8 cellular contexts compared by ENCODE assay signal in the genomic region with DNA sequence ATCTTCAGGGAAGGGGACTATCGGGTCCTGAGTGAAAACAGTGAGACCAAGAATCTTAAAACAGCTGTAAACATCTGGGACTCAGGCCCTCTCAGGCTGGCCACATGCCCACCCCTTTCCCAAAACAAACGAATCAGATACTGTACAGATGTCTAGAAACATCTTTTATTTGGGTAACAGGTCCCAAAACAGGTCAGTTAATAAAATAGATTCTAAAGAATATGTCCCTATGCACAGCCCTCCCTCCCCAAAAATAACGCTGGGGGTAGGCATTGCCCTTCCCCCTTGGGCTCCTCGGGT. TPM values are rescaled to one million over a fixed set of nuclear protein-coding genes. Genes with fewer than 3 reads are reported as not detected.
DNase-seq lines count a peak whose midpoint lies in the region; ATAC-seq, FAIRE-seq and TF ChIP-seq lines count a peak whose summit lies in the region.

No MANE protein-coding gene starts in this region.

- TF ChIP-seq RAD21 in K562 (CRISPR knock-in tag; conservative IDR thresholded peaks at IDR 0.05 in 1 of 2, IDR thresholded peaks at IDR 0.05 in 1 of 2) = no peak

- POLR2A ChIA-PET in K562 (lab: Yijun Ruan, JAX) = interaction anchor here (0.6 to 4.9 kb wide), 9 partner anchors 8 to 657 kb away, joined by 3 to 39 read pairs (median 8); a partner anchor contains a TSS
- POLR2A ChIA-PET in HEK293T (lab: Yijun Ruan, JAX) = interaction anchor here (1.5 to 7.7 kb wide), 4 partner anchors 8 to 32 kb away, joined by 4 to 74 read pairs (median 25); a partner anchor contains a TSS

- peaks cover 25% of the 10 kb centered on the region for H3K36me3 Mint-ChIP-seq in stimulated activated naive CD8-positive, alpha-beta T cell treated with anti-CD3 and anti-CD28 coated beads, Interleukin-15, Interleukin-2, amounts not matched to agents 100 ng/mL and 50 ng/mL, for 24 hours (ENCODE audit: low read depth)

- peaks cover 77% of the 10 kb centered on the region for H3K4me1 Mint-ChIP-seq in stimulated activated naive CD8-positive, alpha-beta T cell treated with anti-CD3 and anti-CD28 coated beads, Interleukin-15, Interleukin-2, amounts not matched to agents 100 ng/mL and 50 ng/mL, for 24 hours (ENCODE audit: low read depth)

- peak overlapping the region; percentile 55 for H3K27ac ChIP-seq in K562 (ENCODE audit: extremely low read depth, low read depth, low read length)
- H3K27ac ChIP-seq in mucosa of rectum (ENCODE audit: low read depth in 2 of 2, low read length in 2 of 2) = peak overlapping the region; percentile 62 to 95

- no peaks in the 10 kb centered on the region for H3K27me3 ChIP-seq in K562 (ENCODE audit: control insufficient read depth in 2 of 2, insufficient read depth in 2 of 2, low read length in 2 of 2)
- H3K27me3 ChIP-seq in mucosa of rectum (ENCODE audit: control insufficient read depth in 2 of 2, insufficient read depth in 2 of 2, low read length in 2 of 2) = no peaks in the 10 kb centered on the region

- H3K27me3 Mint-ChIP-seq in stimulated activated naive CD8-positive, alpha-beta T cell treated with anti-CD3 and anti-CD28 coated beads, Interleukin-15, Interleukin-2, amounts not matched to agents 100 ng/mL and 50 ng/mL, for 24 hours = no peaks in the 10 kb centered on the region

- H3K4me2 ChIP-seq in K562 (ENCODE audit: insufficient read depth, low read length) = peak overlapping the region; percentile 82

- no peak for DNase-seq in stimulated activated naive CD8-positive, alpha-beta T cell treated with anti-CD3 and anti-CD28 coated beads, Interleukin-15, Interleukin-2, amounts not matched to agents 100 U/mL and 50 U/mL, for 24 hours
- DNase-seq in K562 (ENCODE audit: extremely low read depth in 1 of 4, low spot score in 3 of 4) (no peak), HEK293T (ENCODE audit: extremely low spot score) (no peak), dedifferentiated amniotic fluid mesenchymal stem cell (ENCODE audit: extremely low spot score) (no peak)
- no peak for DNase-seq in activated CD4-positive, CD25-positive, alpha-beta regulatory T cell (lab: John Stamatoyannopoulos, UW)

- no peak for TF ChIP-seq POLR2A in K562 (conservative IDR thresholded peaks at IDR 0.05)

- H3K4me3 ChIP-seq in K562 = peak overlapping the region; percentile 94
- H3K4me3 ChIP-seq in mucosa of rectum (ENCODE audit: low read length in 2 of 2) = peak overlapping the region; percentile 82 to 98

- H3K27ac Mint-ChIP-seq in stimulated activated naive CD8-positive, alpha-beta T cell treated with anti-CD3 and anti-CD28 coated beads, Interleukin-15, Interleukin-2, amounts not matched to agents 100 ng/mL and 50 ng/mL, for 24 hours = peak overlapping the region; percentile 92

- BruUV-seq in K562 (replicated peaks; lab: Mats Ljungman, UMichigan) = no TSS peak

- in situ Hi-C loops in K562 (cut with MboI) = no loop called here

- TF ChIP-seq CTCF in K562 (IDR thresholded peaks at IDR 0.05 in 2 of 3, conservative IDR thresholded peaks at IDR 0.05 in 1 of 3; ENCODE audit: insufficient read depth in 2 of 3, low read depth in 1 of 3, low read length in 3 of 3) = no peak

- H3K9me3 ChIP-seq in K562 (replicated peaks; ENCODE audit: control insufficient read depth, insufficient read depth, low read depth, low read length) = no peaks in the 10 kb centered on the region
- H3K9me3 ChIP-seq in mucosa of rectum (ENCODE audit: control insufficient read depth in 2 of 2, low read length in 2 of 2) = no peaks in the 10 kb centered on the region

- H4K20me1 ChIP-seq in K562 (replicated peaks; ENCODE audit: control insufficient read depth, insufficient read depth, low read length) = peaks cover 9% of the 10 kb centered on the region; the same call in 1 of the 2 replicates

- H3K79me2 ChIP-seq in K562 (ENCODE audit: control insufficient read depth, insufficient read depth, low read length) = peaks cover 65% of the 10 kb centered on the region

- no peak for TF ChIP-seq EP300 in K562 (IDR thresholded peaks at IDR 0.05; ENCODE audit: low read length)

- no peak for ATAC-seq in stimulated activated naive CD8-positive, alpha-beta T cell treated with anti-CD3 and anti-CD28 coated beads, Interleukin-15, Interleukin-2, amounts not matched to agents 100 U/mL and 50 U/mL, for 24 hours
- ATAC-seq in K562 (no peak), GM21526 (IDR thresholded peaks at IDR 0.05; ENCODE audit: low FRiP score, unreplicated experiment) (no peak)

- intact Hi-C loops in K562 (cut with micrococcal nuclease) = no loop called here

- no peaks in the 10 kb centered on the region for H3K9me1 ChIP-seq in K562 (ENCODE audit: control insufficient read depth, insufficient read depth, low read length)

- H3K4me3 Mint-ChIP-seq in stimulated activated naive CD8-positive, alpha-beta T cell treated with anti-CD3 and anti-CD28 coated beads, Interleukin-15, Interleukin-2, amounts not matched to agents 100 ng/mL and 50 ng/mL, for 24 hours = peak overlapping the region; percentile 94

- H3K9me3 Mint-ChIP-seq in stimulated activated naive CD8-positive, alpha-beta T cell treated with anti-CD3 and anti-CD28 coated beads, Interleukin-15, Interleukin-2, amounts not matched to agents 100 ng/mL and 50 ng/mL, for 24 hours = no peaks in the 10 kb centered on the region

- peak overlapping the region; percentile 64 for H2AFZ ChIP-seq in K562 (ENCODE audit: low read depth, low read length)

- peak overlapping the region; percentile 45 to 80; a peak in 3 of 4 replicates for H3K9ac ChIP-seq in K562 (ENCODE audit: insufficient read depth in 1 of 2, low read depth in 2 of 2, low read length in 2 of 2)
- peak overlapping the region; percentile 33 to 44 for H3K9ac ChIP-seq in mucosa of rectum (ENCODE audit: low read depth in 1 of 2, low read length in 2 of 2)

- 26% methylated on average over 4 of the region's 4 CpGs for WGBS in K562 (ENCODE audit: insufficient coverage, low coverage, missing lambda C conversion rate)

- H3K4me1 ChIP-seq in K562 (replicated peaks in 1 of 2; ENCODE audit: control insufficient read depth in 2 of 2, insufficient read depth in 2 of 2, low read length in 2 of 2) (peaks cover 29 to 30% of the 10 kb centered on the region in 2 experiments), mucosa of rectum (ENCODE audit: control insufficient read depth in 2 of 2, insufficient read depth in 2 of 2, low read length in 2 of 2) (peaks cover 32 to 45% of the 10 kb centered on the region in 2 donors)

- CTCF ChIA-PET in K562 (lab: Yijun Ruan, JAX; ENCODE audit: low intra/inter-chr PET ratio) (no interaction called here), HEK293T (lab: Yijun Ruan, JAX) (interaction anchor here (0.8 kb wide), 1 partner anchor 9 kb away, joined by 3 read pairs; a partner anchor contains a TSS)

- H3K36me3 ChIP-seq in K562 (ENCODE audit: control insufficient read depth, insufficient read depth, low read length) (peaks cover 35% of the 10 kb centered on the region; the same call in 2 of the 3 replicates), mucosa of rectum (ENCODE audit: control insufficient read depth in 2 of 2, insufficient read depth in 2 of 2, low read length in 2 of 2) (peaks cover 12 to 20% of the 10 kb centered on the region in 2 donors)

- no peak for FAIRE-seq in K562 (lab: Jason Lieb, UNC)

RNA-seq across cellular contexts. Expression of a gene that starts 0.5 kb away (rescaled TPM):
- total RNA-seq in K562 (2011; cell fraction: chromatin; rRNA removed; ENCODE audit: low replicate concordance) = 62.1 and 111 TPM in 2 replicates
- total RNA-seq in K562 (2011; cell fraction: nucleolus; rRNA removed) = 38.7 and 54.5 TPM in 2 replicates
- 51.0 and 73.5 TPM in 2 replicates for total RNA-seq in K562 (2011; cell fraction: nucleoplasm; rRNA removed)
- 7.7 and 8.5 TPM in 2 replicates for total RNA-seq in K562 (2014; rRNA removed)
- total RNA-seq in K562 (2014; rRNA removed; fragmentation: Illumina TruSeq; extraction: Trizol) = 5.6 TPM in 2 replicates
- total RNA-seq in K562 (2015; rRNA removed; fragmentation: Illumina TruSeq; extraction: Trizol) = 10.2 and 10.4 TPM in 2 replicates
- total RNA-seq in K562 (2021) = 23.8 and 26.4 TPM in 2 replicates
- polyA plus RNA-seq in K562 (2011; rRNA removed) = 13.3 and 26.5 TPM in 2 replicates
- polyA plus RNA-seq in K562 (2011; cell fraction: cytosol; rRNA removed) = 23.6 and 27.7 TPM in 2 replicates
- polyA plus RNA-seq in K562 (2011; cell fraction: nucleus; rRNA removed) = 87.5 and 92.0 TPM in 2 replicates
- polyA plus RNA-seq in K562 (2012) = 19.4 and 28.0 TPM in 2 replicates
- polyA plus RNA-seq in K562 (2014; fragmentation: Illumina TruSeq; extraction: Trizol) = 24.0 TPM in 2 replicates
- 1 to 10 TPM; 2.7 to 3.3 TPM for polyA plus RNA-seq in K562 (2014; fragmentation: Nextera tagmentation; extraction: Ambion mirVana)
- 18.9 and 24.0 TPM in 2 replicates for polyA plus RNA-seq in K562 (2014; rRNA removed)
- polyA minus RNA-seq in K562 (2011; rRNA and poly(A)+ RNA removed) = 13.9 and 22.4 TPM in 2 replicates
- polyA minus RNA-seq in K562 (2011; cell fraction: cytosol; rRNA and poly(A)+ RNA removed) = 15.3 and 34.3 TPM in 2 replicates
- 21.1 and 33.1 TPM in 2 replicates for polyA minus RNA-seq in K562 (2011; cell fraction: nucleus; rRNA and poly(A)+ RNA removed)

RNA-seq across cellular contexts. Expression of a gene that starts 4.4 kb away (rescaled TPM):
- 31.6 and 67.2 TPM in 2 replicates for total RNA-seq in K562 (2011; cell fraction: chromatin; rRNA removed; ENCODE audit: low replicate concordance)
- 106 and 118 TPM in 2 replicates for total RNA-seq in K562 (2011; cell fraction: nucleolus; rRNA removed)
- total RNA-seq in K562 (2011; cell fraction: nucleoplasm; rRNA removed) = 87.4 and 103 TPM in 2 replicates
- 81.1 and 88.3 TPM in 2 replicates for total RNA-seq in K562 (2014; rRNA removed)
- total RNA-seq in K562 (2014; rRNA removed; fragmentation: Illumina TruSeq; extraction: Trizol) = 43.0 and 45.3 TPM in 2 replicates
- total RNA-seq in K562 (2015; rRNA removed; fragmentation: Illumina TruSeq; extraction: Trizol) = 62.5 and 62.7 TPM in 2 replicates
- total RNA-seq in K562 (2021) = 70.2 and 70.6 TPM in 2 replicates
- polyA plus RNA-seq in K562 (2011; rRNA removed) = 52.9 and 61.3 TPM in 2 replicates
- polyA plus RNA-seq in K562 (2011; cell fraction: cytosol; rRNA removed) = 98.7 and 108 TPM in 2 replicates
- polyA plus RNA-seq in K562 (2011; cell fraction: nucleus; rRNA removed) = 34.7 and 36.6 TPM in 2 replicates
- polyA plus RNA-seq in K562 (2012) = 65.9 and 66.7 TPM in 2 replicates
- polyA plus RNA-seq in K562 (2014; fragmentation: Illumina TruSeq; extraction: Trizol) = 72.8 and 84.3 TPM in 2 replicates
- 10 to 100 TPM in 1 of 2 experiments, 1 to 10 TPM in 1; 9.9 to 12.9 TPM for polyA plus RNA-seq in K562 (2014; fragmentation: Nextera tagmentation; extraction: Ambion mirVana)
- 69.5 and 76.1 TPM in 2 replicates for polyA plus RNA-seq in K562 (2014; rRNA removed)
- 43.9 and 46.0 TPM in 2 replicates for polyA minus RNA-seq in K562 (2011; rRNA and poly(A)+ RNA removed)
- polyA minus RNA-seq in K562 (2011; cell fraction: cytosol; rRNA and poly(A)+ RNA removed) = 37.1 and 42.1 TPM in 2 replicates
- 15.1 and 25.0 TPM in 2 replicates for polyA minus RNA-seq in K562 (2011; cell fraction: nucleus; rRNA and poly(A)+ RNA removed)

RNA-seq across cellular contexts. Expression of a gene that starts 8.8 kb away (rescaled TPM):
- total RNA-seq in K562 (2011; cell fraction: chromatin; rRNA removed; ENCODE audit: low replicate concordance) = 34.5 and 62.3 TPM in 2 replicates
- total RNA-seq in K562 (2011; cell fraction: nucleolus; rRNA removed) = 45.7 and 50.8 TPM in 2 replicates
- total RNA-seq in K562 (2011; cell fraction: nucleoplasm; rRNA removed) = 31.9 and 42.5 TPM in 2 replicates
- total RNA-seq in K562 (2014; rRNA removed) (13.5 and 13.9 TPM in 2 replicates), K562 (2014; rRNA removed; fragmentation: Illumina TruSeq; extraction: Trizol) (10.7 and 11.3 TPM in 2 replicates), K562 (2015; rRNA removed; fragmentation: Illumina TruSeq; extraction: Trizol) (9.6 and 9.9 TPM in 2 replicates), K562 (2021) (11.1 and 12.7 TPM in 2 replicates)
- polyA plus RNA-seq in K562 (2011; rRNA removed) (18.6 and 23.7 TPM in 2 replicates), K562 (2014; fragmentation: Illumina TruSeq; extraction: Trizol) (13.9 and 14.3 TPM in 2 replicates), K562 (2014; fragmentation: Nextera tagmentation; extraction: Ambion mirVana) (10 to 100 TPM; 13.3 to 17.2 TPM), K562 (2014; rRNA removed) (16.6 and 17.7 TPM in 2 replicates)
- 22.6 and 23.0 TPM in 2 replicates for polyA plus RNA-seq in K562 (2011; cell fraction: cytosol; rRNA removed)
- 62.9 and 71.1 TPM in 2 replicates for polyA plus RNA-seq in K562 (2011; cell fraction: nucleus; rRNA removed)
- 10.1 and 29.4 TPM in 2 replicates for polyA plus RNA-seq in K562 (2012)
- polyA minus RNA-seq in K562 (2011; rRNA and poly(A)+ RNA removed) = 15.3 and 15.8 TPM in 2 replicates
- polyA minus RNA-seq in K562 (2011; cell fraction: cytosol; rRNA and poly(A)+ RNA removed) = 8.3 and 8.4 TPM in 2 replicates
- 13.9 and 19.8 TPM in 2 replicates for polyA minus RNA-seq in K562 (2011; cell fraction: nucleus; rRNA and poly(A)+ RNA removed)

RNA-seq across cellular contexts. Expression of a gene that starts 12.4 kb away (rescaled TPM):
- 519 and 1,217 TPM in 2 replicates for total RNA-seq in K562 (2011; cell fraction: chromatin; rRNA removed; ENCODE audit: low replicate concordance)
- total RNA-seq in K562 (2011; cell fraction: nucleolus; rRNA removed) = 693 and 731 TPM in 2 replicates
- 509 and 519 TPM in 2 replicates for total RNA-seq in K562 (2011; cell fraction: nucleoplasm; rRNA removed)
- total RNA-seq in K562 (2014; rRNA removed) = 20.2 and 21.7 TPM in 2 replicates
- total RNA-seq in K562 (2014; rRNA removed; fragmentation: Illumina TruSeq; extraction: Trizol) = 11.0 and 15.6 TPM in 2 replicates
- total RNA-seq in K562 (2015; rRNA removed; fragmentation: Illumina TruSeq; extraction: Trizol) = 21.0 and 23.1 TPM in 2 replicates
- 70.0 and 80.5 TPM in 2 replicates for total RNA-seq in K562 (2021)
- polyA plus RNA-seq in K562 (2011; rRNA removed) = 28.8 and 75.9 TPM in 2 replicates
- 28.0 and 43.8 TPM in 2 replicates for polyA plus RNA-seq in K562 (2011; cell fraction: cytosol; rRNA removed)
- 734 and 802 TPM in 2 replicates for polyA plus RNA-seq in K562 (2011; cell fraction: nucleus; rRNA removed)
- polyA plus RNA-seq in K562 (2012) = 45.4 and 65.7 TPM in 2 replicates
- polyA plus RNA-seq in K562 (2014; fragmentation: Illumina TruSeq; extraction: Trizol) = 47.4 and 52.5 TPM in 2 replicates
- polyA plus RNA-seq in K562 (2014; fragmentation: Nextera tagmentation; extraction: Ambion mirVana) = 10 to 100 TPM in 1 of 2 experiments, 1 to 10 TPM in 1; 9.5 to 13.4 TPM
- polyA plus RNA-seq in K562 (2014; rRNA removed) = 63.3 and 74.0 TPM in 2 replicates
- polyA minus RNA-seq in K562 (2011; rRNA and poly(A)+ RNA removed) = 17.3 and 28.6 TPM in 2 replicates
- 35.8 and 41.5 TPM in 2 replicates for polyA minus RNA-seq in K562 (2011; cell fraction: cytosol; rRNA and poly(A)+ RNA removed)
- 191 and 272 TPM in 2 replicates for polyA minus RNA-seq in K562 (2011; cell fraction: nucleus; rRNA and poly(A)+ RNA removed)

RNA-seq across cellular contexts. Expression of a gene that starts 18.6 kb away (rescaled TPM):
- total RNA-seq in K562 (2011; cell fraction: chromatin; rRNA removed; ENCODE audit: low replicate concordance) = 85.7 and 116 TPM in 2 replicates
- 157 and 164 TPM in 2 replicates for total RNA-seq in K562 (2011; cell fraction: nucleolus; rRNA removed)
- 138 and 163 TPM in 2 replicates for total RNA-seq in K562 (2011; cell fraction: nucleoplasm; rRNA removed)
- total RNA-seq in K562 (2014; rRNA removed) = 284 and 308 TPM in 2 replicates
- 151 and 152 TPM in 2 replicates for total RNA-seq in K562 (2014; rRNA removed; fragmentation: Illumina TruSeq; extraction: Trizol)
- 125 and 131 TPM in 2 replicates for total RNA-seq in K562 (2015; rRNA removed; fragmentation: Illumina TruSeq; extraction: Trizol)
- total RNA-seq in K562 (2021) = 210 and 231 TPM in 2 replicates
- polyA plus RNA-seq in K562 (2011; rRNA removed) = 214 and 229 TPM in 2 replicates
- polyA plus RNA-seq in K562 (2011; cell fraction: cytosol; rRNA removed) = 262 and 324 TPM in 2 replicates
- 188 and 255 TPM in 2 replicates for polyA plus RNA-seq in K562 (2011; cell fraction: nucleus; rRNA removed)
- polyA plus RNA-seq in K562 (2012) = 144 and 178 TPM in 2 replicates
- 108 and 134 TPM in 2 replicates for polyA plus RNA-seq in K562 (2014; fragmentation: Illumina TruSeq; extraction: Trizol)
- 10 to 100 TPM; 24.7 to 36.7 TPM for polyA plus RNA-seq in K562 (2014; fragmentation: Nextera tagmentation; extraction: Ambion mirVana)
- polyA plus RNA-seq in K562 (2014; rRNA removed) = 263 and 286 TPM in 2 replicates
- 63.0 and 69.5 TPM in 2 replicates for polyA minus RNA-seq in K562 (2011; rRNA and poly(A)+ RNA removed)
- polyA minus RNA-seq in K562 (2011; cell fraction: cytosol; rRNA and poly(A)+ RNA removed) = 53.1 and 69.1 TPM in 2 replicates
- polyA minus RNA-seq in K562 (2011; cell fraction: nucleus; rRNA and poly(A)+ RNA removed) = 32.9 and 38.3 TPM in 2 replicates
